In the genomic region with DNA sequence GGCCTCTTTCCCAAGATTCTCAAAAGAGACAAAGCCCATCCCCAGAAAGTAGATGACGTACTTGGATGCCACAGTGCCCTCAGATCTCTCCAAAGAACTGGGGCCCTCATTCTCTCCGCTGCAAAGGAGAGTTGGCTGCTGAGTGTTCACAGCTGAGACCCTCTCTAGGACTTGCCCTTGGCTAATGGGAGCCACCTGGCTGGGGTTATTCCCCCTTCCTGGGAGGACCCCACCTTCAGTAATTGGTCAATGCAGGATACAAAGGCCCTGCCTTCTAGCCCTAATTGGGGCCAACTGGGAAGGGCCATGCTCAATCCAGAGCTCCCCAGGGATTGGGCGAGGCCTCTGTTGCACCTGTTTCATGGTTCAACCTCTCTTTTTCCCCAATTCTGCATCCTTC, we compare ENCODE assay signal across 24 cellular contexts.
"Had no signal": no experiment of that assay in that cellular context is flagged by ENCODE, and none has a peak within 500 bp of the region (broad histone marks: within the 10 kb centered on the region; RNA-seq: fewer than 3 reads in every experiment).

No MANE protein-coding gene starts in this region.

- H3K4me2 ChIP-seq: PC-9 had no signal

- H3K4me3 Mint-ChIP-seq: activated CD4-positive, alpha-beta T cell treated with anti-CD3 and anti-CD28 coated beads, Interleukin-2, amount 10 ng/mL, durations not matched to agents 7 days and 5 days; activated CD8-positive, alpha-beta T cell treated with anti-CD3 and anti-CD28 coated beads, Interleukin-2, amount 10 ng/mL, durations not matched to agents 7 days and 5 days; activated naive CD4-positive, alpha-beta T cell treated with anti-CD3 and anti-CD28 coated beads, Interleukin-2, amount 10 ng/mL, durations not matched to agents 7 days and 5 days; activated naive CD8-positive, alpha-beta T cell treated with anti-CD3 and anti-CD28 coated beads for 36 hours; activated T-cell treated with anti-CD3 and anti-CD28 coated beads, Interleukin-2, amount 50 U/mL, for 24 hours; central memory CD8-positive, alpha-beta T cell had no signal

- H3K9me3 Mint-ChIP-seq: activated CD4-positive, alpha-beta T cell treated with anti-CD3 and anti-CD28 coated beads, Interleukin-2, amount 10 ng/mL, durations not matched to agents 7 days and 5 days; activated naive CD4-positive, alpha-beta T cell treated with anti-CD3 and anti-CD28 coated beads, Interleukin-2, amount 10 ng/mL, durations not matched to agents 7 days and 5 days; activated naive CD8-positive, alpha-beta T cell treated with anti-CD3 and anti-CD28 coated beads for 36 hours; activated T-helper 2 cell treated with anti-CD3 and anti-CD28 coated beads, Interferon-gamma antibody, Interleukin-2, Interleukin-4, amounts not matched to agents 10 μg/mL and 5 μg/mL and 100 μg/mL, durations not matched to agents 14 hours and 24 hours and 36 hours; central memory CD8-positive, alpha-beta T cell had no signal

- DNase-seq: activated CD4-positive, alpha-beta T cell treated with anti-CD3 and anti-CD28 coated beads, Interleukin-2, amount 10 ng/mL, durations not matched to agents 7 days and 5 days; activated CD4-positive, alpha-beta T cell treated with anti-CD3 and anti-CD28 coated beads, Interleukin-2, amount 50 U/mL, for 48 hours; activated CD8-positive, alpha-beta T cell treated with anti-CD3 and anti-CD28 coated beads, Interleukin-2, amount 10 ng/mL, durations not matched to agents 7 days and 5 days; activated naive CD4-positive, alpha-beta T cell treated with anti-CD3 and anti-CD28 coated beads, Interleukin-2, amount 10 ng/mL, durations not matched to agents 7 days and 5 days; activated naive CD8-positive, alpha-beta T cell treated with anti-CD3 and anti-CD28 coated beads for 36 hours; activated T-cell treated with anti-CD3 and anti-CD28 coated beads, Interleukin-2, amount 50 U/mL, for 24 hours; amygdala; NCI-H1105; NCI-H1417 treated with DMSO at 0.1 percent for 48 hours; NCI-H187 treated with DMSO at 0.1 percent for 48 hours; NCI-H2171 treated with DMSO at 0.1 percent for 48 hours; NCI-H2227 treated with DMSO at 0.1 percent for 48 hours; NCI-H446 treated with DMSO at 0.1 percent for 48 hours; NCI-H524 treated with DMSO at 0.1 percent for 48 hours; PC-9; SHP77; SJCRH30; T1000 had no signal

- H3K4me1 Mint-ChIP-seq: activated CD4-positive, alpha-beta T cell treated with anti-CD3 and anti-CD28 coated beads, Interleukin-2, amount 10 ng/mL, durations not matched to agents 7 days and 5 days; activated naive CD4-positive, alpha-beta T cell treated with anti-CD3 and anti-CD28 coated beads, Interleukin-2, amount 10 ng/mL, durations not matched to agents 7 days and 5 days; activated naive CD8-positive, alpha-beta T cell treated with anti-CD3 and anti-CD28 coated beads for 36 hours; central memory CD8-positive, alpha-beta T cell had no signal

- H3K36me3 ChIP-seq: ascending aorta, cardiac muscle cell, SJCRH30 had no signal

- H3K9me3 ChIP-seq: ascending aorta, SJCRH30 had no signal

- H3K27me3 Mint-ChIP-seq: activated CD4-positive, alpha-beta T cell treated with anti-CD3 and anti-CD28 coated beads, Interleukin-2, amount 10 ng/mL, durations not matched to agents 7 days and 5 days; activated naive CD8-positive, alpha-beta T cell treated with anti-CD3 and anti-CD28 coated beads for 36 hours; activated T-cell treated with anti-CD3 and anti-CD28 coated beads, Interleukin-2, amount 50 U/mL, for 24 hours; central memory CD8-positive, alpha-beta T cell had no signal

- ATAC-seq: activated CD8-positive, alpha-beta T cell treated with anti-CD3 and anti-CD28 coated beads, Interleukin-2, amount 10 ng/mL, durations not matched to agents 7 days and 5 days; K562 had no signal

- H3K36me3 Mint-ChIP-seq: activated naive CD4-positive, alpha-beta T cell treated with anti-CD3 and anti-CD28 coated beads, Interleukin-2, amount 10 ng/mL, durations not matched to agents 7 days and 5 days; activated naive CD8-positive, alpha-beta T cell treated with anti-CD3 and anti-CD28 coated beads for 36 hours had no signal

- H3K27ac ChIP-seq: ascending aorta, cardiac muscle cell, PC-9, SJCRH30, SK-N-MC had no signal

- H2AFZ ChIP-seq: PC-9 had no signal

- H3K4me1 ChIP-seq: ascending aorta, SJCRH30 had no signal

- H3K4me3 ChIP-seq: ascending aorta, cardiac muscle cell, K562, PC-9, SJCRH30, SK-N-MC had no signal

- H3K27ac Mint-ChIP-seq: activated CD4-positive, alpha-beta T cell treated with anti-CD3 and anti-CD28 coated beads, Interleukin-2, amount 10 ng/mL, durations not matched to agents 7 days and 5 days; activated CD8-positive, alpha-beta T cell treated with anti-CD3 and anti-CD28 coated beads, Interleukin-2, amount 10 ng/mL, durations not matched to agents 7 days and 5 days; activated naive CD4-positive, alpha-beta T cell treated with anti-CD3 and anti-CD28 coated beads, Interleukin-2, amount 10 ng/mL, durations not matched to agents 7 days and 5 days; activated naive CD8-positive, alpha-beta T cell treated with anti-CD3 and anti-CD28 coated beads for 36 hours; activated T-cell treated with anti-CD3 and anti-CD28 coated beads, Interleukin-2, amount 50 U/mL, for 24 hours; activated T-helper 2 cell treated with anti-CD3 and anti-CD28 coated beads, Interferon-gamma antibody, Interleukin-2, Interleukin-4, amounts not matched to agents 10 μg/mL and 5 μg/mL and 100 μg/mL, durations not matched to agents 14 hours and 24 hours and 36 hours had no signal

- H3K27me3 ChIP-seq: ascending aorta, cardiac muscle cell had no signal
